ENCODE assay signal across 1 cellular context in genomic region chr16:30809675-30810074, GRCh38. TPM values are rescaled to one million over a fixed set of nuclear protein-coding genes. Genes with fewer than 3 reads are reported as not detected.
"Had no signal": no experiment of that assay in that cellular context is flagged by ENCODE, and none has a peak within 500 bp of the region (broad histone marks: within the 10 kb centered on the region; RNA-seq: fewer than 3 reads in every experiment).

No MANE protein-coding gene starts in this region.

RNA-seq across cellular contexts. Expression of gene CFAP119, which starts 47.8 kb away (rescaled TPM):
- total RNA-seq: ascending aorta had no signal
